ENCODE assay signal across 23 cellular contexts in the genomic region with DNA sequence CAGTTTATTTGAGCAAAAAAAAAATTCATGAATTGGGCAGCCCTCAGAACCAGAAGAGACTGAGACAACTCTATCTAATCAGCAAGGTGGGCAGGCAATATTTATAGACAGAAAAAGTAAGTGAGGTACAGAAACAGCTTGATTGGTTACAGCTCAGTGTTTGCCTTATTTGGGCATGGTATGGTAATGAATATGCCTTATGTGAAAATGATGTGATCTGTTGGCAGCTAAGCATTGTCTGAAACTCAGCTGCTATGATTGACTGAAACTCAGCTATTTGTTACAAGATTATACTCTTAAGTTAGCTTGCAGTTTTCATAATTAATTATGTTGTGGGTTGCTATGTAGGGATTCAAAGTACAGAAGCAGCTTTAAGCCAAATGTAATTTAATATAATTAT.
DNase-seq lines count a peak whose midpoint lies in the region; ATAC-seq and TF ChIP-seq lines count a peak whose summit lies in the region.
"Had no signal": no experiment of that assay in that cellular context is flagged by ENCODE, and none has a peak within 500 bp of the region (broad histone marks: within the 10 kb centered on the region; RNA-seq: fewer than 3 reads in every experiment).

No MANE protein-coding gene starts in this region.

- H3K36me3 ChIP-seq in KMS-11 (ENCODE audit: insufficient read depth) (no peaks in the 10 kb centered on the region), breast epithelium (no peaks in the 10 kb centered on the region)
- H3K36me3 ChIP-seq: BE2C, left ventricle myocardium inferior, sigmoid colon, upper lobe of left lung had no signal

- ATAC-seq in HG02763 (IDR thresholded peaks at IDR 0.05; ENCODE audit: unreplicated experiment) = peak; percentile 50
- ATAC-seq: activated CD4-positive, alpha-beta T cell treated with anti-CD3 and anti-CD28 coated beads for 36 hours; natural killer cell; T-cell had no signal

- H3K27ac ChIP-seq in KMS-11 (peak overlapping the region; percentile 24; the same call in 1 of the 2 replicates), breast epithelium (no peak overlapping the region)
- H3K27ac ChIP-seq: dorsolateral prefrontal cortex, GM23248, left ventricle myocardium inferior, parathyroid adenoma, PC-9, sigmoid colon, upper lobe of left lung had no signal

- no peak for TF ChIP-seq POLR2A in breast epithelium (IDR thresholded peaks at IDR 0.05)

- H3K4me3 ChIP-seq in KMS-11 (IDR thresholded peaks at IDR 0.05; ENCODE audit: insufficient read depth, low read depth, low read length) (no peak overlapping the region), breast epithelium (no peak overlapping the region)
- H3K4me3 ChIP-seq: dorsolateral prefrontal cortex, GM23248, left ventricle myocardium inferior, PC-9, sigmoid colon, upper lobe of left lung had no signal

- H3K79me2 ChIP-seq in KMS-11 (ENCODE audit: insufficient read depth, low read depth) = 0 out of 2 replicates have a peak, but pooled peaks cover 3% of the 10 kb centered on the region
- H3K79me2 ChIP-seq: parathyroid adenoma had no signal

- H3K4me1 ChIP-seq in KMS-11 (ENCODE audit: low read depth, poor library complexity, severe bottlenecking) = peaks cover 46% of the 10 kb centered on the region
- no peaks in the 10 kb centered on the region for H3K4me1 ChIP-seq in breast epithelium
- H3K4me1 ChIP-seq: BE2C, left ventricle myocardium inferior, parathyroid adenoma, sigmoid colon, upper lobe of left lung had no signal

- DNase-seq in NCI-H2081 (lab: John Stamatoyannopoulos, UW) = peak; percentile 3 to 45
- no peak for DNase-seq in NCI-H2081 treated with DMSO at 0.1 percent for 48 hours (lab: John Stamatoyannopoulos, UW)
- DNase-seq in renal cortical epithelial cell (ENCODE audit: low read depth) = peak; percentile 2
- no peak for DNase-seq in RKO (ENCODE audit: low spot score)
- no peak for DNase-seq in breast epithelium (ENCODE audit: low spot score in 2 of 2)
- no peak for DNase-seq in medulla oblongata (ENCODE audit: extremely low spot score)
- DNase-seq: activated CD4-positive, alpha-beta T cell treated with anti-CD3 and anti-CD28 coated beads for 36 hours; aorta; BE2C; dorsolateral prefrontal cortex; GM23248; left ventricle myocardium inferior; natural killer cell; NCI-H1105 treated with DMSO at 0.1 percent for 48 hours; PC-9; SIG-M5; sigmoid colon; stimulated activated CD4-positive, alpha-beta T cell treated with anti-CD3 and anti-CD28 coated beads, Interleukin-15, amount 100 ng/mL, for 24 hours; T-cell; upper lobe of left lung had no signal

- no peak for TF ChIP-seq CTCF in KMS-11 (conservative IDR thresholded peaks at IDR 0.05; ENCODE audit: low read depth, low read length)
- no peak for TF ChIP-seq CTCF in breast epithelium (IDR thresholded peaks at IDR 0.05)

- intact Hi-C loops in breast epithelium (cut with DNase I; ENCODE audit: low total_unique reads) = no loop called here

- no peak overlapping the region for H3K9ac ChIP-seq in KMS-11
- H3K9ac ChIP-seq: GM23248, parathyroid adenoma had no signal

- H3K4me2 ChIP-seq in KMS-11 = peak overlapping the region; percentile 50
- H3K4me2 ChIP-seq: PC-9 had no signal

- H3K27me3 ChIP-seq in KMS-11 (ENCODE audit: insufficient read depth, low read depth) = no peaks in the 10 kb centered on the region
- no peaks in the 10 kb centered on the region for H3K27me3 ChIP-seq in breast epithelium
- H3K27me3 ChIP-seq: BE2C, dorsolateral prefrontal cortex, sigmoid colon, upper lobe of left lung had no signal

- H2AFZ ChIP-seq in KMS-11 (ENCODE audit: low read depth) = no peak overlapping the region
- H2AFZ ChIP-seq: GM23248, parathyroid adenoma, PC-9 had no signal

- no peaks in the 10 kb centered on the region for H3K9me3 ChIP-seq in breast epithelium
- H3K9me3 ChIP-seq: BE2C, sigmoid colon, upper lobe of left lung had no signal

- no peaks in the 10 kb centered on the region for H4K20me1 ChIP-seq in KMS-11 (ENCODE audit: insufficient read depth)

Comparison
In these comparisons a context has a peak if more than half of its experiments do, and no peak if none do; other contexts are left out.
1. DNase-seq: peak in NCI-H2081 (2 of 2) and renal cortical epithelial cell (single experiment); none in NCI-H2081 treated with DMSO at 0.1 percent for 48 hours (single experiment), RKO (single experiment), breast epithelium (0 of 2) and medulla oblongata (single experiment).